Comparison of ENCODE assay signal across 1 cellular context in the genomic region with DNA sequence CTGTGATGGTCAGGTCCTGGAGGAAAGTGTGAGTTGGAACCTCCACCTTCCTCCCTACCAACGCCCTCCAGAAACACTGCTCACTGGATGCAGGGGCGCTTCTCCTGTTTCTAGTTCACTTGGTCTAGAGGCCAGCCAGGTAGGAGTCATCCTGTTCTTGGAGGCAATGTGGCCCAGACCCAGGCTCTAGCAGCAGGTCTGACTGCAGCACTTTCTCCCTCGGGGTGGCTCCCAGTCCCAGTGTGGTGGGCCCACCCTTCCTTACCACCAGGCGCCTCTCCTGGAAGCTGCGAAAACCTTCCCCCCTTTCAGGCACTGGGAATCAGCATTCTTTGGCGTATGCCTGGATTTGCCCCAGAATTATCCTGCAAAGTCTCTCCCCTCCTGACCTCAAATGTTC.
TF ChIP-seq lines count a peak whose summit lies in the region.

No MANE protein-coding gene starts in this region.

TF ChIP-seq in WTC11, 78 proteins besides CTCF, POLR2A, EP300 and RAD21 (continued from another document):
- TF ChIP-seq AFF4 (CRISPR knock-in tag; IDR thresholded peaks at IDR 0.05; ENCODE audit: borderline replicate concordance) = no peak
- TF ChIP-seq ZNF232 (CRISPR knock-in tag; IDR thresholded peaks at IDR 0.05) = no peak
- TF ChIP-seq CDX4 (CRISPR knock-in tag; IDR thresholded peaks at IDR 0.05; ENCODE audit: borderline replicate concordance) = no peak
- TF ChIP-seq, protein P1, sequence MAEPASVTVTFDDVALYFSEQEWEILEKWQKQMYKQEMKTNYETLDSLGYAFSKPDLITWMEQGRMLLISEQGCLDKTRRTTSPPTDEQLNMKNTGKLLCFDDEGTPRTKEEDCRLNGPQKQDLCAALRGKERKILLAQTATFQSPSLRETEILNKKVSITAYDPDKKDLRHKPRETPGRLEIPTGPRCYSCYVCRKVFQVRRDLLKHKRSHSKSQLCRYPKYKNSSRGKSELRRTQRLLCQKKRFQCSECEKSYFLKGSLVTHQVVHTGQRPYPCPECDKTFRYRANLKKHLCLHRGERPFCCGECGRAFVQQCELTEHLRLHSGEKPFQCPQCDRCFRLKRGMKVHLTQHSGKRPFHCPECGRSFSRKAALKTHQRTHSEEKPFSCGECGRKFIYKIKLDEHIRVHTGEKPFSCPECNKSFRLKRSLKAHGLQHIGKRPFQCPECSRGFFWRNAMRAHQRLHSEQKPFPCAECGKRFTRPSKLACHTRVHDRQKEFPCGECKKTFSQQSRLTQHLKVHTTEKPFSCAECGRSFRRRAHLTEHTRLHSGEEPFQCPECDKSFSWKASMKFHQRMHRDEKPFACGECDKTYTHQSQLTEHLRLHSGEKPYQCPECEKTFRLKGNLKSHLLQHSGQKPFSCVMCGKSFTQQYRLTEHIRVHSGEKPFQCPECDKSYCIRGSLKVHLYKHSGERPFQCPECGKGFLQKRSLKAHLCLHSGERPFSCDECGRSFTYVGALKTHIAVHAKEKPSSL (CRISPR knock-in tag; conservative IDR thresholded peaks at IDR 0.05) = no peak
TF ChIP-seq in WTC11: peak in this region for 0.
